Comparison of ENCODE assay signal across 8 cellular contexts in the genomic region with DNA sequence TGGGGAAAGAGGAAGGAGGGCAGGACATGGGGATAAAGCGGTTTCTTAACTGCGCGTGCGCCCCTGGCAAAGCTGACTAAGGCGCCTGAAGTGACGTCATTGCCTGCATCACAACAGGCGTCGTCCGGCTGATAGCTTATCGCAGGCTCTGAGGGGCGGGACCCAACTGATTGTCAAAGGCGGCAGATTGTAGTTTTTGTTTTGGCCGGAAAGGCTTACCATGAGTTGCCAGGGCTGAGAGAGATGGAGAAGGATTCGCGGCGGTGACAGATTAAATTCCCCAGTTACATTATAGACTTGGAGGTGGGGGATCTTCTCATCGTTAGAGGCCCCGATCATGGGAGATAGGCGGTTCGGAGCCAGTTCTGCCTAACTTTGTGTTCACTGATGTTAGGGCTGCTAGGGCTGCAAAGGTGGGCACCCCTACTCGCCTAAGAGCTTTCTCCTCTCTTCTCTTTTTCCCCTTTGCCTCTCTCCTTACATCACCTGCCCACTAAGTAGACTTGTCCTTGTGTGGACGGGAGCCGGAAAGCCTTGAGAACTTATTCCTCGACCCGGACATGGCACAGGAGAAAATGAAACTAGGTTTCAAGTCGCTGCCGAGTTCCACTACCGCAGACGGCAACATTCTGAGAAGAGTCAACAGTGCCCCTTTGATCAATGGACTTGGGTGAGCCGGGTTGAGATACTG. TPM values are rescaled to one million over a fixed set of nuclear protein-coding genes. Genes with fewer than 3 reads are reported as not detected.
A peak's percentile ranks its signal among the peaks of the same experiment; 100 is the strongest.
DNase-seq lines count a peak whose midpoint lies in the region; ATAC-seq and TF ChIP-seq lines count a peak whose summit lies in the region.

No MANE protein-coding gene starts in this region.

- peak overlapping the region; percentile 93; the same call in 1 of the 2 replicates for H2AFZ ChIP-seq in OCI-LY1 (ENCODE audit: low read length)

- H4K20me1 ChIP-seq in OCI-LY1 (ENCODE audit: insufficient read depth, low read length): no peaks in the 10 kb centered on the region

- peak overlapping the region; percentile 21 for H3K27ac ChIP-seq in OCI-LY1 (ENCODE audit: low read depth, low read length, poor library complexity, severe bottlenecking)

- DNase-seq in DMS 273 treated with DMSO at 0.1 percent for 48 hours (lab: John Stamatoyannopoulos, UW): peak; percentile 85
- peak; percentile 23 for DNase-seq in HuH-7.5 (ENCODE audit: low spot score)
- peak; percentile 77 for DNase-seq in activated T-cell treated with anti-CD3 and anti-CD28 coated beads for 24 hours (ENCODE audit: low read depth)
- DNase-seq in epithelial cell of esophagus (ENCODE audit: low read depth): peak; percentile 91
- peak; percentile 71 to 73 for DNase-seq in stimulated activated CD8-positive, alpha-beta memory T cell treated with anti-CD3 and anti-CD28 coated beads, Interleukin-2, amount 100 ng/mL, for 48 hours (ENCODE audit: low read depth in 2 of 2)

- peak overlapping the region; percentile 73 for H3K9ac ChIP-seq in OCI-LY1 (ENCODE audit: low read length)

- H3K4me2 ChIP-seq in OCI-LY1 (ENCODE audit: low read length): peak overlapping the region; percentile 82

- H3K9me2 ChIP-seq in OCI-LY1 (ENCODE audit: low read depth, low read length): no peaks in the 10 kb centered on the region

- TF ChIP-seq CTCF in OCI-LY1 (IDR thresholded peaks at IDR 0.05; ENCODE audit: low read length) (no peak), epithelial cell of esophagus (IDR thresholded peaks at IDR 0.05; ENCODE audit: insufficient read depth, low read depth, low read length, missing control alignments) (no peak)

- no peaks in the 10 kb centered on the region for H3K36me3 ChIP-seq in OCI-LY1 (ENCODE audit: insufficient read depth, low read length)

- peak; percentile 89 for ATAC-seq in GM21528 (IDR thresholded peaks at IDR 0.05; ENCODE audit: low FRiP score, unreplicated experiment)

- no peaks in the 10 kb centered on the region for H3K27me3 ChIP-seq in OCI-LY1 (ENCODE audit: insufficient read depth, low read length)
- no peaks in the 10 kb centered on the region for H3K27me3 ChIP-seq in mononuclear cell (ENCODE audit: insufficient read depth, low read length)

- H3K4me1 ChIP-seq in OCI-LY1 (ENCODE audit: insufficient read depth, low read length, severe bottlenecking): peaks cover 23% of the 10 kb centered on the region
- peaks cover 6% of the 10 kb centered on the region for H3K4me1 ChIP-seq in mononuclear cell (ENCODE audit: insufficient read depth, low read length)

- peak overlapping the region; percentile 78 for H3K4me3 ChIP-seq in OCI-LY1 (ENCODE audit: low read depth, low read length, poor library complexity, severe bottlenecking)
- peak overlapping the region; percentile 78 for H3K4me3 ChIP-seq in epithelial cell of esophagus (ENCODE audit: low read length)
- peak overlapping the region; percentile 92 for H3K4me3 ChIP-seq in mononuclear cell (ENCODE audit: low read length)

- no peaks in the 10 kb centered on the region for H3F3A ChIP-seq in OCI-LY1 (ENCODE audit: insufficient read depth, low read length)

- H3K9me3 ChIP-seq in OCI-LY1 (ENCODE audit: low read length): no peaks in the 10 kb centered on the region
- H3K9me3 ChIP-seq in mononuclear cell (ENCODE audit: low read depth, low read length): no peaks in the 10 kb centered on the region

- no peaks in the 10 kb centered on the region for H3K79me2 ChIP-seq in OCI-LY1 (ENCODE audit: insufficient read depth, low read length)

RNA-seq across cellular contexts. Expression of gene PABIR2, which starts 10.2 kb away (rescaled TPM):
- total RNA-seq in mononuclear cell: 16.5 TPM

Comparison
In these comparisons a context has a peak if more than half of its experiments do, and no peak if none do; other contexts are left out.
1. Peak in every context shown above with its lines: DNase-seq, ATAC-seq, H3K4me3 ChIP-seq and H3K27ac ChIP-seq.
2. DNase-seq: peak in every context shown above with its lines; median percentile 91 in epithelial cell of esophagus; 85 in DMS 273 treated with DMSO at 0.1 percent for 48 hours; 77 in activated T-cell treated with anti-CD3 and anti-CD28 coated beads for 24 hours; 72 in stimulated activated CD8-positive, alpha-beta memory T cell treated with anti-CD3 and anti-CD28 coated beads, Interleukin-2, amount 100 ng/mL, for 48 hours; 23 in HuH-7.5.